ENCODE assay signal across 9 cellular contexts in the genomic region with DNA sequence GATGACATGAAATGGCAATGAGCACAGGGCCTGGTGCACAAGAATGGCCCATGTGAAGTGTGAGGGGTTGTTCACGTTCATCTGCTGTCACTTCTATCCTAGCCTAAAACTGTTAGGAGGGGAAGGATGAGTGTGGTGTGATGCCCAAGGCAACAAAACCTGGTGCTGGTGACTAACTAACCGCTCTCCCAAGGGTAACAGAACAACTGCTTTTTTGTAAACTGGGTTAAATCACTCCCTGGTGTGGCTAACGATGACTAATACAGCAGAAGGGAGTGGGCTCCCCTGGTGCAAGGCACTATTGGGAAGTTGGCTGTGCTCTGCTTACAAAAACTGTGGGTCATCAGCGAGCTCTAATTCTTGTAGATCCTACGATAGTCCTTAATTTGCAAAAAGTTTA.
DNase-seq lines count a peak whose midpoint lies in the region; ATAC-seq and TF ChIP-seq lines count a peak whose summit lies in the region.
"Had no signal": no experiment of that assay in that cellular context is flagged by ENCODE, and none has a peak within 500 bp of the region (broad histone marks: within the 10 kb centered on the region; RNA-seq: fewer than 3 reads in every experiment).

No MANE protein-coding gene starts in this region.

- no peaks in the 10 kb centered on the region for H3K9me3 Mint-ChIP-seq in stimulated activated effector memory CD8-positive, alpha-beta T cell treated with anti-CD3 and anti-CD28 coated beads, Interleukin-12 subunit alpha, Interleukin-12 subunit beta, amount 100 ng/mL, for 72 hours

- TF ChIP-seq CTCF in AG09319 (IDR thresholded peaks at IDR 0.05; ENCODE audit: low read depth, low read length): no peak

- H3K36me3 Mint-ChIP-seq in stimulated activated effector memory CD8-positive, alpha-beta T cell treated with anti-CD3 and anti-CD28 coated beads, Interleukin-12 subunit alpha, Interleukin-12 subunit beta, amount 100 ng/mL, for 72 hours: no peaks in the 10 kb centered on the region

- H3K4me3 Mint-ChIP-seq in stimulated activated effector memory CD8-positive, alpha-beta T cell treated with anti-CD3 and anti-CD28 coated beads, Interleukin-12 subunit alpha, Interleukin-12 subunit beta, amount 100 ng/mL, for 72 hours: no peak overlapping the region

- ATAC-seq in GM21526 (IDR thresholded peaks at IDR 0.05; ENCODE audit: low FRiP score, unreplicated experiment) (peak; percentile 34), GM21737 (IDR thresholded peaks at IDR 0.05; ENCODE audit: unreplicated experiment) (no peak)
- ATAC-seq in stimulated activated effector memory CD8-positive, alpha-beta T cell treated with anti-CD3 and anti-CD28 coated beads, Interleukin-12 subunit alpha, Interleukin-12 subunit beta, amount 100 ng/mL, for 72 hours: no peak

- H3K4me1 Mint-ChIP-seq in stimulated activated effector memory CD8-positive, alpha-beta T cell treated with anti-CD3 and anti-CD28 coated beads, Interleukin-12 subunit alpha, Interleukin-12 subunit beta, amount 100 ng/mL, for 72 hours: no peaks in the 10 kb centered on the region

- no peak overlapping the region for H3K27ac Mint-ChIP-seq in stimulated activated effector memory CD8-positive, alpha-beta T cell treated with anti-CD3 and anti-CD28 coated beads, Interleukin-12 subunit alpha, Interleukin-12 subunit beta, amount 100 ng/mL, for 72 hours

- peak; percentile 73 for DNase-seq in AG09319 (ENCODE audit: extremely low read depth, low read depth)
- peak; percentile 96 for DNase-seq in M059J (ENCODE audit: low read depth)
- DNase-seq in fibroblast of the conjunctiva (ENCODE audit: low read depth): peak; percentile 81
- DNase-seq in nucleus accumbens (lab: John Stamatoyannopoulos, UW): no peak
- no peak for DNase-seq in stimulated activated effector memory CD8-positive, alpha-beta T cell treated with anti-CD3 and anti-CD28 coated beads, Interleukin-12 subunit alpha, Interleukin-12 subunit beta, amount 100 ng/mL, for 72 hours (ENCODE audit: low spot score in 2 of 2)
- no peak for DNase-seq in stimulated activated CD4-positive, alpha-beta T cell treated with anti-CD3 and anti-CD28 coated beads, Interleukin-4, amount 100 ng/mL, for 24 hours
- DNase-seq: NCI-H1417 treated with DMSO at 0.1 percent for 48 hours had no signal

Comparison
In these comparisons a context has a peak if more than half of its experiments do, and no peak if none do; other contexts are left out.
1. DNase-seq: peak in AG09319 (single experiment), M059J (single experiment) and fibroblast of the conjunctiva (single experiment); none in nucleus accumbens (0 of 56), stimulated activated effector memory CD8-positive, alpha-beta T cell treated with anti-CD3 and anti-CD28 coated beads, Interleukin-12 subunit alpha, Interleukin-12 subunit beta, amount 100 ng/mL, for 72 hours (0 of 2) and stimulated activated CD4-positive, alpha-beta T cell treated with anti-CD3 and anti-CD28 coated beads, Interleukin-4, amount 100 ng/mL, for 24 hours (single experiment).